13 cellular contexts compared by ENCODE assay signal in the genomic region with DNA sequence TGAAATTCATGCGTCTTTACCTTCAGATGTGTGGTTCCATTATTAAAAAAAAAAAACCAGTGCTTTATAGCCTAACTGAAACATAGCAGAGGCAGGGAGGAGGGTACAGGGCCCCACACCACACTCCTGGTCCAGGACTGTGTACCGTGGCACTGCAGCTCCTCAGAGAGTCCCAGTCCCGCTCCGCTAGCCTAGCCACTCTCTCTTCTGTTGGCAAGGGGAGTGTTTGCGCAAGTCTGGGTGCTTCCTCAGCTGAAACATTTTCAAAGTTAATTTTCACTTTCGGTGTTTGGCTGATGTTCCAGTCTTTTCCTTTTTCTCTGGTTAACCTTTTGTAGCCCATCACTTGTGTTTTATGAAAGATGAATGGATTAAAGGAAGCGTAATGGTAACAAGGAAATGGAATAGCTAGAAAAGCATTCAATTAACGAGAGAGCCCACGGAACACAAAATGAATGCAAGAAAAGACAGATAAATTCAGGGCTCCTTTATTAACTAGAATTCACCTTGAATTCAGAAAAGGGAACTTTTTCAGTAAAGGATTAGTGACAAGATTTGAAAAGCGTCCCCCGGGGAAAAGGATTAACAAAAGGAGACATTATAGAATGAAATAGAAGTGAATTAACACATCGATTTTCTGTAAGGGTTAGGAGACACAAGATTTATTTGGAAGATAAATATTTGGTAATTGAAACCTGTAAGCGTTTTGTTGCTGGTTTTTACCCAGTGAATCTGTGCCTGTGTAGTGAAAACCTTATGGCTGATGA.
"Had no signal": no experiment of that assay in that cellular context is flagged by ENCODE, and none has a peak within 500 bp of the region (broad histone marks: within the 10 kb centered on the region; RNA-seq: fewer than 3 reads in every experiment).

No MANE protein-coding gene starts in this region.

- H3K36me3 Mint-ChIP-seq: activated naive CD4-positive, alpha-beta T cell treated with anti-CD3 and anti-CD28 coated beads, Interleukin-2, amount 10 ng/mL, durations not matched to agents 7 days and 5 days; naive thymus-derived CD8-positive, alpha-beta T cell had no signal

- DNase-seq: activated B cell treated with CpG ODN at 0.5 μM for 24 hours; activated CD4-positive, alpha-beta T cell treated with anti-CD3 and anti-CD28 coated beads, Interleukin-2, amount 10 ng/mL, durations not matched to agents 24 days and 14 days; activated naive CD4-positive, alpha-beta T cell treated with anti-CD3 and anti-CD28 coated beads, Interleukin-2, amount 10 ng/mL, durations not matched to agents 7 days and 5 days; colonic mucosa; naive thymus-derived CD8-positive, alpha-beta T cell; sigmoid colon; stimulated activated CD4-positive, alpha-beta T cell treated with anti-CD3 and anti-CD28 coated beads, Interleukin-2, amount 100 ng/mL, for 48 hours; stimulated activated naive CD4-positive, alpha-beta T cell treated with Interleukin-2 at 50 U/mL for 16 hours; upper lobe of right lung had no signal

- H3K9me3 ChIP-seq: colonic mucosa, sigmoid colon, upper lobe of right lung had no signal

- H3K9me3 Mint-ChIP-seq: activated B cell treated with CpG ODN at 0.5 μM for 24 hours; activated CD4-positive, alpha-beta T cell treated with anti-CD3 and anti-CD28 coated beads, Interleukin-2, amount 10 ng/mL, durations not matched to agents 24 days and 14 days; activated T-helper 2 cell treated with anti-CD3 and anti-CD28 coated beads, Interferon-gamma antibody, Interleukin-2, Interleukin-4, amounts not matched to agents 10 μg/mL and 5 μg/mL and 100 μg/mL, durations not matched to agents 14 hours and 24 hours and 36 hours; T-helper 1 cell treated with Interleukin-12 subunit alpha and Interleukin-12 subunit beta and Interleukin-4 antibody, amounts not matched to agents 30 μg/mL and 1 μg/mL, for 36 hours had no signal

- H3K27ac Mint-ChIP-seq: activated B cell treated with CpG ODN at 0.5 μM for 24 hours; activated CD4-positive, alpha-beta T cell treated with anti-CD3 and anti-CD28 coated beads, Interleukin-2, amount 10 ng/mL, durations not matched to agents 24 days and 14 days; activated naive CD4-positive, alpha-beta T cell treated with anti-CD3 and anti-CD28 coated beads, Interleukin-2, amount 10 ng/mL, durations not matched to agents 7 days and 5 days; activated T-helper 2 cell treated with anti-CD3 and anti-CD28 coated beads, Interferon-gamma antibody, Interleukin-2, Interleukin-4, amounts not matched to agents 10 μg/mL and 5 μg/mL and 100 μg/mL, durations not matched to agents 14 hours and 24 hours and 36 hours; naive thymus-derived CD8-positive, alpha-beta T cell; progenitor cell of endocrine pancreas; T-helper 1 cell treated with Interleukin-12 subunit alpha and Interleukin-12 subunit beta and Interleukin-4 antibody, amounts not matched to agents 30 μg/mL and 1 μg/mL, for 36 hours had no signal

- H3K4me1 ChIP-seq: colonic mucosa, upper lobe of right lung had no signal

- ATAC-seq: naive thymus-derived CD8-positive, alpha-beta T cell; upper lobe of right lung had no signal

- H3K4me3 Mint-ChIP-seq: activated B cell treated with CpG ODN at 0.5 μM for 24 hours; activated CD4-positive, alpha-beta T cell treated with anti-CD3 and anti-CD28 coated beads, Interleukin-2, amount 10 ng/mL, durations not matched to agents 24 days and 14 days; activated naive CD4-positive, alpha-beta T cell treated with anti-CD3 and anti-CD28 coated beads, Interleukin-2, amount 10 ng/mL, durations not matched to agents 7 days and 5 days; naive thymus-derived CD8-positive, alpha-beta T cell; T-helper 1 cell treated with Interleukin-12 subunit alpha and Interleukin-12 subunit beta and Interleukin-4 antibody, amounts not matched to agents 30 μg/mL and 1 μg/mL, for 36 hours had no signal

- H3K27me3 Mint-ChIP-seq: activated CD4-positive, alpha-beta T cell treated with anti-CD3 and anti-CD28 coated beads, Interleukin-2, amount 10 ng/mL, durations not matched to agents 24 days and 14 days; activated naive CD4-positive, alpha-beta T cell treated with anti-CD3 and anti-CD28 coated beads, Interleukin-2, amount 10 ng/mL, durations not matched to agents 7 days and 5 days had no signal

- H3K4me3 ChIP-seq: colonic mucosa, lung, sigmoid colon, upper lobe of right lung had no signal

- H3K4me1 Mint-ChIP-seq: activated B cell treated with CpG ODN at 0.5 μM for 24 hours; activated CD4-positive, alpha-beta T cell treated with anti-CD3 and anti-CD28 coated beads, Interleukin-2, amount 10 ng/mL, durations not matched to agents 24 days and 14 days; activated naive CD4-positive, alpha-beta T cell treated with anti-CD3 and anti-CD28 coated beads, Interleukin-2, amount 10 ng/mL, durations not matched to agents 7 days and 5 days; naive thymus-derived CD8-positive, alpha-beta T cell had no signal

- H3K36me3 ChIP-seq: colonic mucosa, sigmoid colon, upper lobe of right lung had no signal

- H3K27ac ChIP-seq: colonic mucosa, sigmoid colon, upper lobe of right lung had no signal

- H3K27me3 ChIP-seq: colonic mucosa, sigmoid colon, upper lobe of right lung had no signal
